ENCODE assay signal across 1 cellular context in the genomic region with DNA sequence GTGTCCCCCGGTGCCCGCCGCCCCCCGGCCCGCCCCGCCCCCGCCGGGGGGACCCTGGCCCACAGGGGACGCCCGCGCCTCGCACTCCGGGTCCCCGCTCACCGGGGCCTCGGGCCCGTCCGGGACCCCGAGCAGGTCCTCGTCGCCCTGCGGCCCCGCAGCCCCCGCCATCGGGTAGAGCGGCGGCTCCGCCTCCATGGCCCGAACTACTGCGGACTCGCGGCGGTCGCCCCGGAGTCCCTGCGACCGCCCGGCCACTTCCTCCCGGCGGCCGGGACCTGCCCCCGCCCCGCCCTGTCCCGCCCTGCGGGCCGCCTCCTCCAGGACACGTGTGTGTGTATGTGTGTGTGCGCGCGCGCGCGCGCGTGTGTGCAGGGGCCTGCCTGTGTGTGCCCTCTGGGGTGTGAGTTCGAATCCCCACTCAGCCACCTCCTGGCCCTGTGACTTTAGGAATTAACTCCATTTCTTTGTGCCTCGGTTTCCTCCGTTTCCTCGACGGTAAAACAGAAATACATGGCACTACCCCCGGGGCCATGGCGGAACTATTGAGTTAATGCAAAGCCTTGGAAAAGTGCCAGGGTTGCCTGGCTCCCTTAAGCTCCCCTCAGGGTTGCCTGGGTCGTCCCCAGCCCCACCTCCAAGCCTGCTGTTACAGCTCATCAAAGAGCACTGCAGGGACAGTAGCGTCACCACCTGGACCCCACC.
A peak's percentile ranks its signal among the peaks of the same experiment; 100 is the strongest.
TF ChIP-seq lines count a peak whose summit lies in the region.

A gene with protein sequence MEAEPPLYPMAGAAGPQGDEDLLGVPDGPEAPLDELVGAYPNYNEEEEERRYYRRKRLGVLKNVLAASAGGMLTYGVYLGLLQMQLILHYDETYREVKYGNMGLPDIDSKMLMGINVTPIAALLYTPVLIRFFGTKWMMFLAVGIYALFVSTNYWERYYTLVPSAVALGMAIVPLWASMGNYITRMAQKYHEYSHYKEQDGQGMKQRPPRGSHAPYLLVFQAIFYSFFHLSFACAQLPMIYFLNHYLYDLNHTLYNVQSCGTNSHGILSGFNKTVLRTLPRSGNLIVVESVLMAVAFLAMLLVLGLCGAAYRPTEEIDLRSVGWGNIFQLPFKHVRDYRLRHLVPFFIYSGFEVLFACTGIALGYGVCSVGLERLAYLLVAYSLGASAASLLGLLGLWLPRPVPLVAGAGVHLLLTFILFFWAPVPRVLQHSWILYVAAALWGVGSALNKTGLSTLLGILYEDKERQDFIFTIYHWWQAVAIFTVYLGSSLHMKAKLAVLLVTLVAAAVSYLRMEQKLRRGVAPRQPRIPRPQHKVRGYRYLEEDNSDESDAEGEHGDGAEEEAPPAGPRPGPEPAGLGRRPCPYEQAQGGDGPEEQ (minus strand): TSS at position 252 of the 705 bp plus-strand sequence. CDS start 54 bp downstream, at position 198.

TF ChIP-seq in WTC11, 78 proteins besides CTCF, POLR2A, EP300 and RAD21 (continued from another document and continues in another):
- TF ChIP-seq, protein P1, sequence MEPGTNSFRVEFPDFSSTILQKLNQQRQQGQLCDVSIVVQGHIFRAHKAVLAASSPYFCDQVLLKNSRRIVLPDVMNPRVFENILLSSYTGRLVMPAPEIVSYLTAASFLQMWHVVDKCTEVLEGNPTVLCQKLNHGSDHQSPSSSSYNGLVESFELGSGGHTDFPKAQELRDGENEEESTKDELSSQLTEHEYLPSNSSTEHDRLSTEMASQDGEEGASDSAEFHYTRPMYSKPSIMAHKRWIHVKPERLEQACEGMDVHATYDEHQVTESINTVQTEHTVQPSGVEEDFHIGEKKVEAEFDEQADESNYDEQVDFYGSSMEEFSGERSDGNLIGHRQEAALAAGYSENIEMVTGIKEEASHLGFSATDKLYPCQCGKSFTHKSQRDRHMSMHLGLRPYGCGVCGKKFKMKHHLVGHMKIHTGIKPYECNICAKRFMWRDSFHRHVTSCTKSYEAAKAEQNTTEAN (CRISPR knock-in tag; IDR thresholded peaks at IDR 0.05), result 0 out of 2 replicates have a peak, but pooled peaks have one; percentile 85
- TF ChIP-seq, protein P2, sequence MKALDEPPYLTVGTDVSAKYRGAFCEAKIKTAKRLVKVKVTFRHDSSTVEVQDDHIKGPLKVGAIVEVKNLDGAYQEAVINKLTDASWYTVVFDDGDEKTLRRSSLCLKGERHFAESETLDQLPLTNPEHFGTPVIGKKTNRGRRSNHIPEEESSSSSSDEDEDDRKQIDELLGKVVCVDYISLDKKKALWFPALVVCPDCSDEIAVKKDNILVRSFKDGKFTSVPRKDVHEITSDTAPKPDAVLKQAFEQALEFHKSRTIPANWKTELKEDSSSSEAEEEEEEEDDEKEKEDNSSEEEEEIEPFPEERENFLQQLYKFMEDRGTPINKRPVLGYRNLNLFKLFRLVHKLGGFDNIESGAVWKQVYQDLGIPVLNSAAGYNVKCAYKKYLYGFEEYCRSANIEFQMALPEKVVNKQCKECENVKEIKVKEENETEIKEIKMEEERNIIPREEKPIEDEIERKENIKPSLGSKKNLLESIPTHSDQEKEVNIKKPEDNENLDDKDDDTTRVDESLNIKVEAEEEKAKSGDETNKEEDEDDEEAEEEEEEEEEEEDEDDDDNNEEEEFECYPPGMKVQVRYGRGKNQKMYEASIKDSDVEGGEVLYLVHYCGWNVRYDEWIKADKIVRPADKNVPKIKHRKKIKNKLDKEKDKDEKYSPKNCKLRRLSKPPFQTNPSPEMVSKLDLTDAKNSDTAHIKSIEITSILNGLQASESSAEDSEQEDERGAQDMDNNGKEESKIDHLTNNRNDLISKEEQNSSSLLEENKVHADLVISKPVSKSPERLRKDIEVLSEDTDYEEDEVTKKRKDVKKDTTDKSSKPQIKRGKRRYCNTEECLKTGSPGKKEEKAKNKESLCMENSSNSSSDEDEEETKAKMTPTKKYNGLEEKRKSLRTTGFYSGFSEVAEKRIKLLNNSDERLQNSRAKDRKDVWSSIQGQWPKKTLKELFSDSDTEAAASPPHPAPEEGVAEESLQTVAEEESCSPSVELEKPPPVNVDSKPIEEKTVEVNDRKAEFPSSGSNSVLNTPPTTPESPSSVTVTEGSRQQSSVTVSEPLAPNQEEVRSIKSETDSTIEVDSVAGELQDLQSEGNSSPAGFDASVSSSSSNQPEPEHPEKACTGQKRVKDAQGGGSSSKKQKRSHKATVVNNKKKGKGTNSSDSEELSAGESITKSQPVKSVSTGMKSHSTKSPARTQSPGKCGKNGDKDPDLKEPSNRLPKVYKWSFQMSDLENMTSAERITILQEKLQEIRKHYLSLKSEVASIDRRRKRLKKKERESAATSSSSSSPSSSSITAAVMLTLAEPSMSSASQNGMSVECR (CRISPR knock-in tag; IDR thresholded peaks at IDR 0.05; ENCODE audit: borderline replicate concordance), result no peak; the same call in 1 of the 2 replicates
- TF ChIP-seq MXD4 (CRISPR knock-in tag; IDR thresholded peaks at IDR 0.05; ENCODE audit: borderline replicate concordance) (no peak), CREB1 (CRISPR knock-in tag; IDR thresholded peaks at IDR 0.05) (no peak), ZNF671 (CRISPR knock-in tag; IDR thresholded peaks at IDR 0.05) (no peak), ZNF423 (CRISPR knock-in tag; IDR thresholded peaks at IDR 0.05) (no peak), TCF7 (CRISPR knock-in tag; IDR thresholded peaks at IDR 0.05; ENCODE audit: low read depth) (no peak), ZNF232 (CRISPR knock-in tag; IDR thresholded peaks at IDR 0.05) (no peak), TEAD4 (CRISPR knock-in tag; IDR thresholded peaks at IDR 0.05) (no peak), ZNF317 (CRISPR knock-in tag; IDR thresholded peaks at IDR 0.05; ENCODE audit: borderline replicate concordance, low read depth) (no peak), TP53 (CRISPR knock-in tag; IDR thresholded peaks at IDR 0.05) (no peak), ELF4 (CRISPR knock-in tag; IDR thresholded peaks at IDR 0.05; ENCODE audit: low read depth) (no peak), ZNF121 (CRISPR knock-in tag; IDR thresholded peaks at IDR 0.05) (no peak), SMAD4 (CRISPR knock-in tag; IDR thresholded peaks at IDR 0.05) (no peak)
- TF ChIP-seq, protein P3, sequence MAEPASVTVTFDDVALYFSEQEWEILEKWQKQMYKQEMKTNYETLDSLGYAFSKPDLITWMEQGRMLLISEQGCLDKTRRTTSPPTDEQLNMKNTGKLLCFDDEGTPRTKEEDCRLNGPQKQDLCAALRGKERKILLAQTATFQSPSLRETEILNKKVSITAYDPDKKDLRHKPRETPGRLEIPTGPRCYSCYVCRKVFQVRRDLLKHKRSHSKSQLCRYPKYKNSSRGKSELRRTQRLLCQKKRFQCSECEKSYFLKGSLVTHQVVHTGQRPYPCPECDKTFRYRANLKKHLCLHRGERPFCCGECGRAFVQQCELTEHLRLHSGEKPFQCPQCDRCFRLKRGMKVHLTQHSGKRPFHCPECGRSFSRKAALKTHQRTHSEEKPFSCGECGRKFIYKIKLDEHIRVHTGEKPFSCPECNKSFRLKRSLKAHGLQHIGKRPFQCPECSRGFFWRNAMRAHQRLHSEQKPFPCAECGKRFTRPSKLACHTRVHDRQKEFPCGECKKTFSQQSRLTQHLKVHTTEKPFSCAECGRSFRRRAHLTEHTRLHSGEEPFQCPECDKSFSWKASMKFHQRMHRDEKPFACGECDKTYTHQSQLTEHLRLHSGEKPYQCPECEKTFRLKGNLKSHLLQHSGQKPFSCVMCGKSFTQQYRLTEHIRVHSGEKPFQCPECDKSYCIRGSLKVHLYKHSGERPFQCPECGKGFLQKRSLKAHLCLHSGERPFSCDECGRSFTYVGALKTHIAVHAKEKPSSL (CRISPR knock-in tag; conservative IDR thresholded peaks at IDR 0.05), result no peak
- TF ChIP-seq, protein P4, sequence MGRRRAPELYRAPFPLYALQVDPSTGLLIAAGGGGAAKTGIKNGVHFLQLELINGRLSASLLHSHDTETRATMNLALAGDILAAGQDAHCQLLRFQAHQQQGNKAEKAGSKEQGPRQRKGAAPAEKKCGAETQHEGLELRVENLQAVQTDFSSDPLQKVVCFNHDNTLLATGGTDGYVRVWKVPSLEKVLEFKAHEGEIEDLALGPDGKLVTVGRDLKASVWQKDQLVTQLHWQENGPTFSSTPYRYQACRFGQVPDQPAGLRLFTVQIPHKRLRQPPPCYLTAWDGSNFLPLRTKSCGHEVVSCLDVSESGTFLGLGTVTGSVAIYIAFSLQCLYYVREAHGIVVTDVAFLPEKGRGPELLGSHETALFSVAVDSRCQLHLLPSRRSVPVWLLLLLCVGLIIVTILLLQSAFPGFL (CRISPR knock-in tag; IDR thresholded peaks at IDR 0.05; ENCODE audit: borderline replicate concordance), result no peak
- TF ChIP-seq, protein P5, sequence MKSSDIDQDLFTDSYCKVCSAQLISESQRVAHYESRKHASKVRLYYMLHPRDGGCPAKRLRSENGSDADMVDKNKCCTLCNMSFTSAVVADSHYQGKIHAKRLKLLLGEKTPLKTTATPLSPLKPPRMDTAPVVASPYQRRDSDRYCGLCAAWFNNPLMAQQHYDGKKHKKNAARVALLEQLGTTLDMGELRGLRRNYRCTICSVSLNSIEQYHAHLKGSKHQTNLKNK (CRISPR knock-in tag; IDR thresholded peaks at IDR 0.05), result no peak
- TF ChIP-seq, protein P6, sequence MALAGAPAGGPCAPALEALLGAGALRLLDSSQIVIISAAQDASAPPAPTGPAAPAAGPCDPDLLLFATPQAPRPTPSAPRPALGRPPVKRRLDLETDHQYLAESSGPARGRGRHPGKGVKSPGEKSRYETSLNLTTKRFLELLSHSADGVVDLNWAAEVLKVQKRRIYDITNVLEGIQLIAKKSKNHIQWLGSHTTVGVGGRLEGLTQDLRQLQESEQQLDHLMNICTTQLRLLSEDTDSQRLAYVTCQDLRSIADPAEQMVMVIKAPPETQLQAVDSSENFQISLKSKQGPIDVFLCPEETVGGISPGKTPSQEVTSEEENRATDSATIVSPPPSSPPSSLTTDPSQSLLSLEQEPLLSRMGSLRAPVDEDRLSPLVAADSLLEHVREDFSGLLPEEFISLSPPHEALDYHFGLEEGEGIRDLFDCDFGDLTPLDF (CRISPR knock-in tag; IDR thresholded peaks at IDR 0.05), result no peak
- TF ChIP-seq, protein P7, sequence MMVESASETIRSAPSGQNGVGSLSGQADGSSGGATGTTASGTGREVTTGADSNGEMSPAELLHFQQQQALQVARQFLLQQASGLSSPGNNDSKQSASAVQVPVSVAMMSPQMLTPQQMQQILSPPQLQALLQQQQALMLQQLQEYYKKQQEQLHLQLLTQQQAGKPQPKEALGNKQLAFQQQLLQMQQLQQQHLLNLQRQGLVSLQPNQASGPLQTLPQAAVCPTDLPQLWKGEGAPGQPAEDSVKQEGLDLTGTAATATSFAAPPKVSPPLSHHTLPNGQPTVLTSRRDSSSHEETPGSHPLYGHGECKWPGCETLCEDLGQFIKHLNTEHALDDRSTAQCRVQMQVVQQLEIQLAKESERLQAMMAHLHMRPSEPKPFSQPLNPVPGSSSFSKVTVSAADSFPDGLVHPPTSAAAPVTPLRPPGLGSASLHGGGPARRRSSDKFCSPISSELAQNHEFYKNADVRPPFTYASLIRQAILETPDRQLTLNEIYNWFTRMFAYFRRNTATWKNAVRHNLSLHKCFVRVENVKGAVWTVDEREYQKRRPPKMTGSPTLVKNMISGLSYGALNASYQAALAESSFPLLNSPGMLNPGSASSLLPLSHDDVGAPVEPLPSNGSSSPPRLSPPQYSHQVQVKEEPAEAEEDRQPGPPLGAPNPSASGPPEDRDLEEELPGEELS (CRISPR knock-in tag; IDR thresholded peaks at IDR 0.05), result no peak
- TF ChIP-seq, protein P8, sequence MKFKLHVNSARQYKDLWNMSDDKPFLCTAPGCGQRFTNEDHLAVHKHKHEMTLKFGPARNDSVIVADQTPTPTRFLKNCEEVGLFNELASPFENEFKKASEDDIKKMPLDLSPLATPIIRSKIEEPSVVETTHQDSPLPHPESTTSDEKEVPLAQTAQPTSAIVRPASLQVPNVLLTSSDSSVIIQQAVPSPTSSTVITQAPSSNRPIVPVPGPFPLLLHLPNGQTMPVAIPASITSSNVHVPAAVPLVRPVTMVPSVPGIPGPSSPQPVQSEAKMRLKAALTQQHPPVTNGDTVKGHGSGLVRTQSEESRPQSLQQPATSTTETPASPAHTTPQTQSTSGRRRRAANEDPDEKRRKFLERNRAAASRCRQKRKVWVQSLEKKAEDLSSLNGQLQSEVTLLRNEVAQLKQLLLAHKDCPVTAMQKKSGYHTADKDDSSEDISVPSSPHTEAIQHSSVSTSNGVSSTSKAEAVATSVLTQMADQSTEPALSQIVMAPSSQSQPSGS (CRISPR knock-in tag; IDR thresholded peaks at IDR 0.05; ENCODE audit: borderline replicate concordance, low read depth), result no peak
- TF ChIP-seq, protein P9, sequence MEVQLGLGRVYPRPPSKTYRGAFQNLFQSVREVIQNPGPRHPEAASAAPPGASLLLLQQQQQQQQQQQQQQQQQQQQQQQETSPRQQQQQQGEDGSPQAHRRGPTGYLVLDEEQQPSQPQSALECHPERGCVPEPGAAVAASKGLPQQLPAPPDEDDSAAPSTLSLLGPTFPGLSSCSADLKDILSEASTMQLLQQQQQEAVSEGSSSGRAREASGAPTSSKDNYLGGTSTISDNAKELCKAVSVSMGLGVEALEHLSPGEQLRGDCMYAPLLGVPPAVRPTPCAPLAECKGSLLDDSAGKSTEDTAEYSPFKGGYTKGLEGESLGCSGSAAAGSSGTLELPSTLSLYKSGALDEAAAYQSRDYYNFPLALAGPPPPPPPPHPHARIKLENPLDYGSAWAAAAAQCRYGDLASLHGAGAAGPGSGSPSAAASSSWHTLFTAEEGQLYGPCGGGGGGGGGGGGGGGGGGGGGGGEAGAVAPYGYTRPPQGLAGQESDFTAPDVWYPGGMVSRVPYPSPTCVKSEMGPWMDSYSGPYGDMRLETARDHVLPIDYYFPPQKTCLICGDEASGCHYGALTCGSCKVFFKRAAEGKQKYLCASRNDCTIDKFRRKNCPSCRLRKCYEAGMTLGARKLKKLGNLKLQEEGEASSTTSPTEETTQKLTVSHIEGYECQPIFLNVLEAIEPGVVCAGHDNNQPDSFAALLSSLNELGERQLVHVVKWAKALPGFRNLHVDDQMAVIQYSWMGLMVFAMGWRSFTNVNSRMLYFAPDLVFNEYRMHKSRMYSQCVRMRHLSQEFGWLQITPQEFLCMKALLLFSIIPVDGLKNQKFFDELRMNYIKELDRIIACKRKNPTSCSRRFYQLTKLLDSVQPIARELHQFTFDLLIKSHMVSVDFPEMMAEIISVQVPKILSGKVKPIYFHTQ (CRISPR knock-in tag; IDR thresholded peaks at IDR 0.05), result no peak
- TF ChIP-seq, protein P10, sequence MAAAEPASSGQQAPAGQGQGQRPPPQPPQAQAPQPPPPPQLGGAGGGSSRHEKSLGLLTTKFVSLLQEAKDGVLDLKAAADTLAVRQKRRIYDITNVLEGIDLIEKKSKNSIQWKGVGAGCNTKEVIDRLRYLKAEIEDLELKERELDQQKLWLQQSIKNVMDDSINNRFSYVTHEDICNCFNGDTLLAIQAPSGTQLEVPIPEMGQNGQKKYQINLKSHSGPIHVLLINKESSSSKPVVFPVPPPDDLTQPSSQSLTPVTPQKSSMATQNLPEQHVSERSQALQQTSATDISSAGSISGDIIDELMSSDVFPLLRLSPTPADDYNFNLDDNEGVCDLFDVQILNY (CRISPR knock-in tag; IDR thresholded peaks at IDR 0.05), result no peak; the same call in 1 of the 2 replicates
- TF ChIP-seq, protein P11, sequence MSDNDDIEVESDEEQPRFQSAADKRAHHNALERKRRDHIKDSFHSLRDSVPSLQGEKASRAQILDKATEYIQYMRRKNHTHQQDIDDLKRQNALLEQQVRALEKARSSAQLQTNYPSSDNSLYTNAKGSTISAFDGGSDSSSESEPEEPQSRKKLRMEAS (CRISPR knock-in tag; IDR thresholded peaks at IDR 0.05), result peak; percentile 70
- TF ChIP-seq, protein P12, sequence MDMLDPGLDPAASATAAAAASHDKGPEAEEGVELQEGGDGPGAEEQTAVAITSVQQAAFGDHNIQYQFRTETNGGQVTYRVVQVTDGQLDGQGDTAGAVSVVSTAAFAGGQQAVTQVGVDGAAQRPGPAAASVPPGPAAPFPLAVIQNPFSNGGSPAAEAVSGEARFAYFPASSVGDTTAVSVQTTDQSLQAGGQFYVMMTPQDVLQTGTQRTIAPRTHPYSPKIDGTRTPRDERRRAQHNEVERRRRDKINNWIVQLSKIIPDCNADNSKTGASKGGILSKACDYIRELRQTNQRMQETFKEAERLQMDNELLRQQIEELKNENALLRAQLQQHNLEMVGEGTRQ (CRISPR knock-in tag; IDR thresholded peaks at IDR 0.05), result peak; percentile 71
